In the genomic region with DNA sequence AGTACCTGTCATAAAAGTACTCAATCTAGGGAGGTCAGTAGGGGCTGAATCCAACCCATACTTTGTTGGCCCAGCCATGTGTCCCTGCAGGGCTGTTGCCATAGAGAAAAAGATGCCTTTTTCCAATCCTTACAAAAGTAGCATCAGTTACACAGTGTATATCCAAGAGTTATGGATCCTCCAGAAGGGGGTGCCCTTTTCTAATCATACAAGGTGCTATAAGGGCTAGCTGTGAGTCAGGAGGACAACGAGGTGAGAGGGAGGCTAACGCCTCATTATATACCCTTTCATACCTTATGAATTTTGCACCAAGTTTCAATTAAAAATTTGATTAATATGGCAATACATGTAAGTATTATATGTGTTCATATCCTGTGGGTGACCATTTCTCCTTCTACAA, we compare ENCODE assay signal across 11 cellular contexts. TPM values are rescaled to one million over a fixed set of nuclear protein-coding genes. Genes with fewer than 3 reads are reported as not detected.
DNase-seq lines count a peak whose midpoint lies in the region; ATAC-seq and TF ChIP-seq lines count a peak whose summit lies in the region.
"Had no signal": no experiment of that assay in that cellular context is flagged by ENCODE, and none has a peak within 500 bp of the region (broad histone marks: within the 10 kb centered on the region; RNA-seq: fewer than 3 reads in every experiment).

No MANE protein-coding gene starts in this region.

- H3K4me1 ChIP-seq in MM.1S (ENCODE audit: low read length) (no peaks in the 10 kb centered on the region), mammary epithelial cell (ENCODE audit: insufficient read depth, low read length) (peaks cover 9% of the 10 kb centered on the region)

- H3K9me2 ChIP-seq in MM.1S (replicated peaks; ENCODE audit: insufficient read depth, low read length): no peaks in the 10 kb centered on the region

- H3K36me3 ChIP-seq in MM.1S (replicated peaks; ENCODE audit: insufficient read depth, low read length): no peaks in the 10 kb centered on the region
- no peaks in the 10 kb centered on the region for H3K36me3 ChIP-seq in mammary epithelial cell (ENCODE audit: insufficient read depth, low read length)

- DNase-seq in SKM-1 treated with dmso at 0.1 percent for 144 hours (lab: John Stamatoyannopoulos, UW; ENCODE audit: unreplicated experiment) (peak; percentile 29), SKM-1 (lab: John Stamatoyannopoulos, UW; ENCODE audit: unreplicated experiment) (no peak), MM.1S (peak; percentile 39), mammary epithelial cell (peak; percentile 17), neural crest cell (ENCODE audit: low read depth, low spot score) (no peak), mucosa of gallbladder (ENCODE audit: low spot score) (no peak), mesothelial cell of epicardium (ENCODE audit: low spot score in 2 of 2, unreplicated experiment in 2 of 2) (no peak)
- DNase-seq: cerebellar nuclear complex had no signal

- H3K36me3 Mint-ChIP-seq in neural crest cell (ENCODE audit: low read depth) (no peaks in the 10 kb centered on the region), mesothelial cell of epicardium (no peaks in the 10 kb centered on the region)
- H3K36me3 Mint-ChIP-seq: IgD-negative memory B cell had no signal

- intact Hi-C loops in mammary epithelial cell (cut with micrococcal nuclease): loop anchor here (5.0 to 10.0 kb wide), 2 partner anchors 174 to 291 kb away; no protein-coding TSS in a partner anchor

- H3K9me3 ChIP-seq in MM.1S (replicated peaks; ENCODE audit: insufficient read depth, low read length): no peaks in the 10 kb centered on the region
- no peaks in the 10 kb centered on the region for H3K9me3 ChIP-seq in mammary epithelial cell (replicated peaks; ENCODE audit: insufficient read depth, low read length)

- CTCF ChIA-PET in mammary epithelial cell (lab: Charles Lee; ENCODE audit: low non-redundant PET): no interaction called here

- H3F3A ChIP-seq in MM.1S (ENCODE audit: insufficient read depth, low read length): peaks cover 11% of the 10 kb centered on the region

- peak; percentile 42 for TF ChIP-seq CTCF in MM.1S (IDR thresholded peaks at IDR 0.05; ENCODE audit: low read length)
- TF ChIP-seq CTCF in mammary epithelial cell (conservative IDR thresholded peaks at IDR 0.05 in 1 of 2, IDR thresholded peaks at IDR 0.05 in 1 of 2; ENCODE audit: extremely low read depth in 1 of 2, insufficient read depth in 1 of 2, low read depth in 1 of 2, low read length in 2 of 2): peak; percentile 21
- TF ChIP-seq CTCF in neural crest cell (conservative IDR thresholded peaks at IDR 0.05): peak; percentile 34
- no peak for TF ChIP-seq CTCF in mesothelial cell of epicardium (IDR thresholded peaks at IDR 0.05; ENCODE audit: unreplicated experiment)

- H3K27ac ChIP-seq in MM.1S (ENCODE audit: low read length): no peak overlapping the region
- H3K27ac ChIP-seq in mammary epithelial cell (ENCODE audit: insufficient read depth, low read depth, low read length): no peak overlapping the region

- H3K4me3 Mint-ChIP-seq in neural crest cell (no peak overlapping the region), mesothelial cell of epicardium (no peak overlapping the region)
- H3K4me3 Mint-ChIP-seq: CD14-positive monocyte, IgD-negative memory B cell had no signal

- H3K4me3 ChIP-seq in MM.1S (ENCODE audit: low read length) (no peak overlapping the region), mammary epithelial cell (replicated peaks in 1 of 3; ENCODE audit: insufficient read depth in 1 of 3, low read depth in 2 of 3, low read length in 3 of 3) (no peak overlapping the region)

- H3K79me2 ChIP-seq in MM.1S (ENCODE audit: low read length) (peaks cover 7% of the 10 kb centered on the region; the same call in 1 of the 2 replicates), mammary epithelial cell (ENCODE audit: insufficient read depth, low read length) (peaks cover 31% of the 10 kb centered on the region)

- no peak overlapping the region for H3K27ac Mint-ChIP-seq in neural crest cell (ENCODE audit: unreplicated experiment)
- H3K27ac Mint-ChIP-seq in mesothelial cell of epicardium: no peak overlapping the region
- H3K27ac Mint-ChIP-seq: CD14-positive monocyte, IgD-negative memory B cell had no signal

- H3K9me3 Mint-ChIP-seq in neural crest cell: no peaks in the 10 kb centered on the region
- H3K9me3 Mint-ChIP-seq in mesothelial cell of epicardium: no peaks in the 10 kb centered on the region
- H3K9me3 Mint-ChIP-seq: CD14-positive monocyte, IgD-negative memory B cell had no signal

- in situ Hi-C loops in mammary epithelial cell (cut with MboI; ENCODE audit: low sequenced_read_pairs in 2 of 2): no loop called here

- no peak overlapping the region for H2AFZ ChIP-seq in MM.1S (ENCODE audit: low read length)
- H2AFZ ChIP-seq in mammary epithelial cell (ENCODE audit: low read depth, low read length): no peak overlapping the region

- H3K27me3 Mint-ChIP-seq in neural crest cell (ENCODE audit: low read depth) (no peaks in the 10 kb centered on the region), mesothelial cell of epicardium (ENCODE audit: low read depth) (no peaks in the 10 kb centered on the region)
- H3K27me3 Mint-ChIP-seq: IgD-negative memory B cell had no signal

- H3K4me2 ChIP-seq in MM.1S (ENCODE audit: low read depth, low read length): no peak overlapping the region
- no peak overlapping the region for H3K4me2 ChIP-seq in mammary epithelial cell (ENCODE audit: insufficient read depth, low read depth, low read length)

- no peaks in the 10 kb centered on the region for H4K20me1 ChIP-seq in MM.1S (ENCODE audit: insufficient read depth, low read length)
- no peaks in the 10 kb centered on the region for H4K20me1 ChIP-seq in mammary epithelial cell (ENCODE audit: insufficient read depth, low read length)

- dilution Hi-C loops in mammary epithelial cell (cut with HindIII; ENCODE audit: low sequenced_read_pairs): no loop called here

- H3K4me1 Mint-ChIP-seq in neural crest cell (peaks cover 11% of the 10 kb centered on the region), mesothelial cell of epicardium (peaks cover 10% of the 10 kb centered on the region)

- H3K27me3 ChIP-seq in MM.1S (replicated peaks; ENCODE audit: insufficient read depth, low read length): no peaks in the 10 kb centered on the region
- no peaks in the 10 kb centered on the region for H3K27me3 ChIP-seq in mammary epithelial cell (ENCODE audit: insufficient read depth, low read length)

- no peak for ATAC-seq in HG02763 (IDR thresholded peaks at IDR 0.05; ENCODE audit: unreplicated experiment)

- WGBS in mammary epithelial cell (ENCODE audit: low coverage, missing lambda C conversion rate): 81% methylated on average over 2 of the region's 2 CpGs

- H3K9ac ChIP-seq in MM.1S (ENCODE audit: low read length) (no peak overlapping the region), mammary epithelial cell (ENCODE audit: insufficient read depth, low read length) (no peak overlapping the region)

- no TSS peak for BruUV-seq in mammary epithelial cell (replicated peaks; lab: Mats Ljungman, UMichigan)

RNA-seq across cellular contexts. Expression of a gene that starts 4.8 kb away (rescaled TPM):
- total RNA-seq in mammary epithelial cell (1 to 10 TPM in 1 of 2 donors, under 1 TPM in 1; 0.89 to 9.3 TPM), neural crest cell (3.4 and 3.5 TPM in 2 replicates), mucosa of gallbladder (3.3 TPM), mesothelial cell of epicardium (5.3 to 5.6 TPM (median 5.4 TPM) in 3 replicates)
- 0.36 TPM for polyA plus RNA-seq in mammary epithelial cell
- 2.0 TPM for polyA minus RNA-seq in mammary epithelial cell

RNA-seq across cellular contexts. Expression of a gene that starts 4.9 kb away (rescaled TPM):
- total RNA-seq in mammary epithelial cell: 1 to 10 TPM; 4.2 to 8.9 TPM
- 3.4 TPM for polyA plus RNA-seq in mammary epithelial cell
- polyA minus RNA-seq in mammary epithelial cell: 7.6 TPM
- total RNA-seq in neural crest cell: 17.0 and 18.6 TPM in 2 replicates
- total RNA-seq in mucosa of gallbladder: 6.1 TPM
- 8.2 to 9.8 TPM (median 9.4 TPM) in 3 replicates for total RNA-seq in mesothelial cell of epicardium

Comparison
In these comparisons a context has a peak if more than half of its experiments do, and no peak if none do; other contexts are left out.
1. DNase-seq: peak in SKM-1 treated with dmso at 0.1 percent for 144 hours (single experiment), MM.1S (single experiment) and mammary epithelial cell (single experiment); none in SKM-1 (single experiment), neural crest cell (single experiment), mucosa of gallbladder (single experiment) and mesothelial cell of epicardium (0 of 2).